In genomic region chr3:71495708-71496472, GRCh38 we compare ENCODE assay signal across 1 cellular context.
TF ChIP-seq lines count a peak whose summit lies in the region.

No MANE protein-coding gene starts in this region.

TF ChIP-seq in A549, 52 proteins besides CTCF, POLR2A, EP300 and RAD21 (continued from another document):
- TF ChIP-seq, protein P1, sequence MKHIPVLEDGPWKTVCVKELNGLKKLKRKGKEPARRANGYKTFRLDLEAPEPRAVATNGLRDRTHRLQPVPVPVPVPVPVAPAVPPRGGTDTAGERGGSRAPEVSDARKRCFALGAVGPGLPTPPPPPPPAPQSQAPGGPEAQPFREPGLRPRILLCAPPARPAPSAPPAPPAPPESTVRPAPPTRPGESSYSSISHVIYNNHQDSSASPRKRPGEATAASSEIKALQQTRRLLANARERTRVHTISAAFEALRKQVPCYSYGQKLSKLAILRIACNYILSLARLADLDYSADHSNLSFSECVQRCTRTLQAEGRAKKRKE (CRISPR knock-in tag; IDR thresholded peaks at IDR 0.05; ENCODE audit: low read depth), result no peak
- TF ChIP-seq FOXS1 (CRISPR knock-in tag; IDR thresholded peaks at IDR 0.05) (no peak), RFX5 (IDR thresholded peaks at IDR 0.05) (no peak), HOXB13 (CRISPR knock-in tag; IDR thresholded peaks at IDR 0.05; ENCODE audit: low read depth) (no peak), POLR2AphosphoS2 (conservative IDR thresholded peaks at IDR 0.05; ENCODE audit: low read length) (no peak), JUN (IDR thresholded peaks at IDR 0.05) (peak; percentile 58 to 73; a peak in 4 of 5 replicates), NFE2L2 (conservative IDR thresholded peaks at IDR 0.05; ENCODE audit: low read length) (no peak), MAZ (IDR thresholded peaks at IDR 0.05; ENCODE audit: borderline replicate concordance, low read depth, low read length) (no peak), NPAS2 (CRISPR knock-in tag; IDR thresholded peaks at IDR 0.05; ENCODE audit: borderline replicate concordance) (no peak), TFCP2L1 (CRISPR knock-in tag; IDR thresholded peaks at IDR 0.05) (no peak), HDAC2 (IDR thresholded peaks at IDR 0.05) (no peak)
- TF ChIP-seq, protein P2, sequence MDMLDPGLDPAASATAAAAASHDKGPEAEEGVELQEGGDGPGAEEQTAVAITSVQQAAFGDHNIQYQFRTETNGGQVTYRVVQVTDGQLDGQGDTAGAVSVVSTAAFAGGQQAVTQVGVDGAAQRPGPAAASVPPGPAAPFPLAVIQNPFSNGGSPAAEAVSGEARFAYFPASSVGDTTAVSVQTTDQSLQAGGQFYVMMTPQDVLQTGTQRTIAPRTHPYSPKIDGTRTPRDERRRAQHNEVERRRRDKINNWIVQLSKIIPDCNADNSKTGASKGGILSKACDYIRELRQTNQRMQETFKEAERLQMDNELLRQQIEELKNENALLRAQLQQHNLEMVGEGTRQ (IDR thresholded peaks at IDR 0.05), result no peak
